In the genomic region with DNA sequence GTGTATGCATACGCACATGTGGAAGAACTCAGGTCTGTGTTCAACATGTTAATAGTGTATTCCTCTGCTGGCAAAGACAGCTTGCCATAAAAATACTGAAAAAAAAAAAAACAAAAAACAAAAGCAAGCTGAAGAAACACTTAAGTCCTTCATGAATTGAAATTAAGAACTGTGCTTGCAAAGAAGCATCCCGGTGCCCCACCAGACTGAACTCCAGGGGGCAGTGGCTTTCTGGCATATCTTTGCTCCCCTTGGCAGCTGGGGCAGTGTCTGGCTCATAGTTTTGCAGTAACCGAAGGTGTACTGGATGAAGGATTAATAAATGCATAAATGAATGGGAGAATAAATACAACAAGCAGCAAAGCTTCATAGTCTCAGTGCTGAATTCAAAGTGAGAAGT, we compare ENCODE assay signal across 8 cellular contexts.
DNase-seq lines count a peak whose midpoint lies in the region; ATAC-seq and TF ChIP-seq lines count a peak whose summit lies in the region.

No MANE protein-coding gene starts in this region.

- POLR2A ChIA-PET in BJ (lab: Charles Lee) = no interaction called here

- CTCF ChIA-PET in BJ (lab: Yijun Ruan, JAX) = interaction anchor here (0.7 to 5.4 kb wide), 15 partner anchors 9 to 383 kb away, joined by 3 to 55 read pairs (median 4); no protein-coding TSS in a partner anchor

- no peak for TF ChIP-seq EP300 in upper lobe of left lung (IDR thresholded peaks at IDR 0.05)

- DNase-seq in BJ (ENCODE audit: low read depth) = no peak
- DNase-seq in KBM-7 = peak; percentile 50
- DNase-seq in astrocyte of the cerebellum (ENCODE audit: low read depth) = no peak
- DNase-seq in iPS-NIHi7 (ENCODE audit: extremely low spot score) = peak; percentile 33
- DNase-seq in upper lobe of left lung = peak in 1 of 2 donors; percentile 61
- DNase-seq in NCI-H510A treated with DMSO at 0.1 percent for 48 hours (lab: John Stamatoyannopoulos, UW) = no peak
- DNase-seq in stimulated activated naive CD4-positive, alpha-beta T cell (lab: John Stamatoyannopoulos, UW) = no peak

- H3K27ac ChIP-seq in upper lobe of left lung = no peak overlapping the region

- H3K9me3 ChIP-seq in upper lobe of left lung = no peaks in the 10 kb centered on the region

- no peak for ATAC-seq in upper lobe of left lung (ENCODE audit: low FRiP score in 2 of 2)
- no peak for ATAC-seq in HG02938 (IDR thresholded peaks at IDR 0.05; ENCODE audit: unreplicated experiment)

- H3K27me3 ChIP-seq in BJ (ENCODE audit: control insufficient read depth, insufficient read depth, low read length) = no peaks in the 10 kb centered on the region
- no peaks in the 10 kb centered on the region for H3K27me3 ChIP-seq in upper lobe of left lung

- no peak for TF ChIP-seq POLR2A in upper lobe of left lung (IDR thresholded peaks at IDR 0.05)

- H3K4me3 ChIP-seq in BJ (ENCODE audit: low read depth, low read length) (no peak overlapping the region), astrocyte of the cerebellum (ENCODE audit: low read depth, low read length) (no peak overlapping the region), upper lobe of left lung (no peak overlapping the region)

- WGBS in upper lobe of left lung, 2 donors = 37 to 45% methylated on average over 3 of the region's 3 CpGs

- TF ChIP-seq CTCF in BJ (IDR thresholded peaks at IDR 0.05; ENCODE audit: insufficient read depth, low read depth, low read length) (peak; percentile 67), astrocyte of the cerebellum (IDR thresholded peaks at IDR 0.05; ENCODE audit: low read depth, low read length, missing control alignments) (peak; percentile 51), upper lobe of left lung (IDR thresholded peaks at IDR 0.05) (peak in 4 of 6 experiments; percentile 16 to 50 (median 24))

- in situ Hi-C loops in KBM-7 (cut with MboI; ENCODE audit: low pct_unique_long_range_greater_than_20kb, low sequenced_read_pairs) (loop anchor here (25.0 kb wide), 1 partner anchor 197 kb away; a partner anchor contains a TSS), astrocyte of the cerebellum (cut with HindIII; ENCODE audit: low sequenced_read_pairs) (no loop called here)

- peaks cover 13 to 29% (median 18%) of the 10 kb centered on the region in 4 donors for H3K4me1 ChIP-seq in upper lobe of left lung

- H3K36me3 ChIP-seq in BJ (ENCODE audit: control insufficient read depth, insufficient read depth, low read length) (no peaks in the 10 kb centered on the region), upper lobe of left lung (no peaks in the 10 kb centered on the region)

Comparison
In these comparisons a context has a peak if more than half of its experiments do, and no peak if none do; other contexts are left out.
1. DNase-seq: peak in KBM-7 (single experiment) and iPS-NIHi7 (single experiment); none in BJ (single experiment), astrocyte of the cerebellum (single experiment), NCI-H510A treated with DMSO at 0.1 percent for 48 hours (single experiment) and stimulated activated naive CD4-positive, alpha-beta T cell (0 of 6).
2. Peak in every context shown above with its lines, with median percentiles within 50 percentile points of each other: CTCF ChIP-seq.